In the genomic region with DNA sequence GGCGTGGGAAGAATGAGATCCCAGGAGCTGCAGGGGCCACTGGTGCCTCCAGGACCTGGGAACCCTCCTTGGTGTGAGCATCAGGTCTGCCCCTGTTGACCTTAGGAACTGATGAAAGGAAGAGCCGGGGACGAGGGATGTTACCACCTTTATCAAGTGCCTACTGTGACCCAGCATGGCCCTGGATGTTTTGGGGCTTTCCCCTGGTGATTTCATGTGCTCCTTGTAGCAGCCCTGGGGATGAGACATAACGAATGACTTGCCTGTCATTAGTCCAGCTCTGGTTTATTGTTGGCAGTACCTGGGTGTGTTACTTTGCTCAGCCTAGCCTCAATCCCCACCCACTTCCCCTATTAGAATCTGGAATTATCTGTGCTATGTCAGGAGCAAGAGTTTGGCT, we compare ENCODE assay signal across 9 cellular contexts.
"Had no signal": no experiment of that assay in that cellular context is flagged by ENCODE, and none has a peak within 500 bp of the region (broad histone marks: within the 10 kb centered on the region; RNA-seq: fewer than 3 reads in every experiment).

No MANE protein-coding gene starts in this region.

- H3K27me3 ChIP-seq: ascending aorta, SJCRH30, suprapubic skin, upper lobe of left lung had no signal

- FAIRE-seq: frontal cortex had no signal

- H3K27ac ChIP-seq: ascending aorta, heart left ventricle, SJCRH30, suprapubic skin, upper lobe of left lung had no signal

- H3K4me1 ChIP-seq: ascending aorta, heart left ventricle, SJCRH30, suprapubic skin, upper lobe of left lung had no signal

- H3K4me3 ChIP-seq: ascending aorta, heart left ventricle, SJCRH30, suprapubic skin, upper lobe of left lung had no signal

- H3K36me3 ChIP-seq: ascending aorta, suprapubic skin, upper lobe of left lung had no signal

- DNase-seq: activated CD8-positive, alpha-beta memory T cell treated with anti-CD3 and anti-CD28 coated beads for 24 hours; activated gamma-delta T cell; heart left ventricle; SJCRH30; stimulated activated naive CD4-positive, alpha-beta T cell; upper lobe of left lung had no signal

- H3K9me3 ChIP-seq: ascending aorta, heart left ventricle, SJCRH30, suprapubic skin, upper lobe of left lung had no signal
